Comparison of ENCODE assay signal across 1 cellular context in the genomic region with DNA sequence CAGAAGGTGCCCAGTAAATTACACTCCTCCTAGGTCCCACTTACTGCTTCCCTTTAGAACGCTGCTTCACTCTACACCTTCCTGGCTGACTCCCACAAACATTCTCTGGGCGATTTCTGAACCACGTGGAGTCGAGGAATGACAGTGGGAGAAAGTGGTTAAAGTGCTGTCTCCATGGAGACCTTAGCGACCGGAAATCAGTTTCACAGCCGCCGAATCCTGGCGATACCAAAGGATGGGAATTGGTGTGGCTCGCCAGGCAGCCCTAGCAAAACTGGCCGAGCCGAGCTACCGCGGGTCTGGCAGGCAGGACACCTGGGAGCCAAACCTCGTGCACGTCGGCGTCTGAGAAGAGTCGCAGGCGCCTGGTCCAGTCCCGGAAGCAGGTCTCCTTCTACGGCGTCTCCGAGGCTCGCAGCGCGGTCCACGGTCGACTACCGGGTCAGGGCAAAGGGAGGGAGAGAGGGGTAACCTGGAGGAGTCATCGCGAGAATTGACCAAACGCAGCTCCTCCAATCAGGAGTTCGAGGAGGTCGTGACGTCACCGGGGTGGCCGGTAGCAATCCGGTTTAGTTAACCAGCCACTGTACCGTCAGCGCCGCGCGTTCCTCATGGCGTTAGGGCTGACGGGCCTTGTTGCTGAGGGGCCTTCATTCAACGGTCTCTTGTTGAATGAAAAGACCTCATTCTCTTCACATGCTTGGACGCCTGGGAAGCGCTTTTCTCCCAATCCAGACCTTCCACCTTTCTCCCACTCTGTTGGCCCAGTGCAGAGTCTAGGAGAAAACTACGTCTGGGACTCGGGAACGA.
TF ChIP-seq lines count a peak whose summit lies in the region.

A gene with protein sequence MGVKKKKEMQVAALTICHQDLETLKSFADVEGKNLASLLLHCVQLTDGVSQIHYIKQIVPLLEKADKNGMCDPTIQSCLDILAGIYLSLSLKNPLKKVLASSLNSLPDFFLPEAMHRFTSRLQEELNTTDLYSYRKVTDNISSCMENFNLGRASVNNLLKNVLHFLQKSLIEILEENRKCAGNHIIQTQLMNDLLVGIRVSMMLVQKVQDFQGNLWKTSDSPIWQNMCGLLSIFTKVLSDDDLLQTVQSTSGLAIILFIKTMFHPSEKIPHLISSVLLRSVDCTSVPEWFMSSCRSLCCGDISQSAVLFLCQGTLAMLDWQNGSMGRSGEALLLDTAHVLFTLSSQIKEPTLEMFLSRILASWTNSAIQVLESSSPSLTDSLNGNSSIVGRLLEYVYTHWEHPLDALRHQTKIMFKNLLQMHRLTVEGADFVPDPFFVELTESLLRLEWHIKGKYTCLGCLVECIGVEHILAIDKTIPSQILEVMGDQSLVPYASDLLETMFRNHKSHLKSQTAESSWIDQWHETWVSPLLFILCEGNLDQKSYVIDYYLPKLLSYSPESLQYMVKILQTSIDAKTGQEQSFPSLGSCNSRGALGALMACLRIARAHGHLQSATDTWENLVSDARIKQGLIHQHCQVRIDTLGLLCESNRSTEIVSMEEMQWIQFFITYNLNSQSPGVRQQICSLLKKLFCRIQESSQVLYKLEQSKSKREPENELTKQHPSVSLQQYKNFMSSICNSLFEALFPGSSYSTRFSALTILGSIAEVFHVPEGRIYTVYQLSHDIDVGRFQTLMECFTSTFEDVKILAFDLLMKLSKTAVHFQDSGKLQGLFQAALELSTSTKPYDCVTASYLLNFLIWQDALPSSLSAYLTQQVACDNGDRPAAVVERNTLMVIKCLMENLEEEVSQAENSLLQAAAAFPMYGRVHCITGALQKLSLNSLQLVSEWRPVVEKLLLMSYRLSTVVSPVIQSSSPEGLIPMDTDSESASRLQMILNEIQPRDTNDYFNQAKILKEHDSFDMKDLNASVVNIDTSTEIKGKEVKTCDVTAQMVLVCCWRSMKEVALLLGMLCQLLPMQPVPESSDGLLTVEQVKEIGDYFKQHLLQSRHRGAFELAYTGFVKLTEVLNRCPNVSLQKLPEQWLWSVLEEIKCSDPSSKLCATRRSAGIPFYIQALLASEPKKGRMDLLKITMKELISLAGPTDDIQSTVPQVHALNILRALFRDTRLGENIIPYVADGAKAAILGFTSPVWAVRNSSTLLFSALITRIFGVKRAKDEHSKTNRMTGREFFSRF (N-terminal part only) (minus strand): TSS at position 436 of the 810 bp plus-strand sequence. CDS start 3,646 bp downstream, outside the sequence.

TF ChIP-seq in GM12878, 131 proteins besides CTCF, POLR2A, EP300 and RAD21 (continued from another document and continues in another):
- TF ChIP-seq, protein P1, sequence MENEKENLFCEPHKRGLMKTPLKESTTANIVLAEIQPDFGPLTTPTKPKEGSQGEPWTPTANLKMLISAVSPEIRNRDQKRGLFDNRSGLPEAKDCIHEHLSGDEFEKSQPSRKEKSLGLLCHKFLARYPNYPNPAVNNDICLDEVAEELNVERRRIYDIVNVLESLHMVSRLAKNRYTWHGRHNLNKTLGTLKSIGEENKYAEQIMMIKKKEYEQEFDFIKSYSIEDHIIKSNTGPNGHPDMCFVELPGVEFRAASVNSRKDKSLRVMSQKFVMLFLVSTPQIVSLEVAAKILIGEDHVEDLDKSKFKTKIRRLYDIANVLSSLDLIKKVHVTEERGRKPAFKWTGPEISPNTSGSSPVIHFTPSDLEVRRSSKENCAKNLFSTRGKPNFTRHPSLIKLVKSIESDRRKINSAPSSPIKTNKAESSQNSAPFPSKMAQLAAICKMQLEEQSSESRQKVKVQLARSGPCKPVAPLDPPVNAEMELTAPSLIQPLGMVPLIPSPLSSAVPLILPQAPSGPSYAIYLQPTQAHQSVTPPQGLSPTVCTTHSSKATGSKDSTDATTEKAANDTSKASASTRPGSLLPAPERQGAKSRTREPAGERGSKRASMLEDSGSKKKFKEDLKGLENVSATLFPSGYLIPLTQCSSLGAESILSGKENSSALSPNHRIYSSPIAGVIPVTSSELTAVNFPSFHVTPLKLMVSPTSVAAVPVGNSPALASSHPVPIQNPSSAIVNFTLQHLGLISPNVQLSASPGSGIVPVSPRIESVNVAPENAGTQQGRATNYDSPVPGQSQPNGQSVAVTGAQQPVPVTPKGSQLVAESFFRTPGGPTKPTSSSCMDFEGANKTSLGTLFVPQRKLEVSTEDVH (IDR thresholded peaks at IDR 0.05; ENCODE audit: low read depth, partially characterized antibody): no peak
- TF ChIP-seq PBX3 (IDR thresholded peaks at IDR 0.05; ENCODE audit: insufficient replicate concordance, low read depth, low read length): no peak
- TF ChIP-seq STAT3 (IDR thresholded peaks at IDR 0.05; ENCODE audit: low read depth, low read length): no peak
- TF ChIP-seq, protein P2, sequence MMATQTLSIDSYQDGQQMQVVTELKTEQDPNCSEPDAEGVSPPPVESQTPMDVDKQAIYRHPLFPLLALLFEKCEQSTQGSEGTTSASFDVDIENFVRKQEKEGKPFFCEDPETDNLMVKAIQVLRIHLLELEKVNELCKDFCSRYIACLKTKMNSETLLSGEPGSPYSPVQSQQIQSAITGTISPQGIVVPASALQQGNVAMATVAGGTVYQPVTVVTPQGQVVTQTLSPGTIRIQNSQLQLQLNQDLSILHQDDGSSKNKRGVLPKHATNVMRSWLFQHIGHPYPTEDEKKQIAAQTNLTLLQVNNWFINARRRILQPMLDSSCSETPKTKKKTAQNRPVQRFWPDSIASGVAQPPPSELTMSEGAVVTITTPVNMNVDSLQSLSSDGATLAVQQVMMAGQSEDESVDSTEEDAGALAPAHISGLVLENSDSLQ (IDR thresholded peaks at IDR 0.05): peak; percentile 22; the same call in 1 of the 2 replicates
- no peak for TF ChIP-seq ZNF274 (IDR thresholded peaks at IDR 0.05; ENCODE audit: insufficient read depth, insufficient read length)
- peak; percentile 93 for TF ChIP-seq ZBTB40 (IDR thresholded peaks at IDR 0.05; ENCODE audit: borderline replicate concordance)
- peak; percentile 91 for TF ChIP-seq GABPA (IDR thresholded peaks at IDR 0.05; ENCODE audit: low read depth)
- TF ChIP-seq TARDBP (IDR thresholded peaks at IDR 0.05; ENCODE audit: borderline replicate concordance): no peak
- TF ChIP-seq SREBF2 (IDR thresholded peaks at IDR 0.05; ENCODE audit: low read length): no peak
- peak; percentile 51; the same call in 1 of the 2 replicates for TF ChIP-seq FOXK2 (IDR thresholded peaks at IDR 0.05)
- TF ChIP-seq FOS (IDR thresholded peaks at IDR 0.05; ENCODE audit: borderline replicate concordance, extremely low read depth, insufficient read length): peak; percentile 8
- no peak for TF ChIP-seq ZNF592 (IDR thresholded peaks at IDR 0.05)
- TF ChIP-seq, protein P3, sequence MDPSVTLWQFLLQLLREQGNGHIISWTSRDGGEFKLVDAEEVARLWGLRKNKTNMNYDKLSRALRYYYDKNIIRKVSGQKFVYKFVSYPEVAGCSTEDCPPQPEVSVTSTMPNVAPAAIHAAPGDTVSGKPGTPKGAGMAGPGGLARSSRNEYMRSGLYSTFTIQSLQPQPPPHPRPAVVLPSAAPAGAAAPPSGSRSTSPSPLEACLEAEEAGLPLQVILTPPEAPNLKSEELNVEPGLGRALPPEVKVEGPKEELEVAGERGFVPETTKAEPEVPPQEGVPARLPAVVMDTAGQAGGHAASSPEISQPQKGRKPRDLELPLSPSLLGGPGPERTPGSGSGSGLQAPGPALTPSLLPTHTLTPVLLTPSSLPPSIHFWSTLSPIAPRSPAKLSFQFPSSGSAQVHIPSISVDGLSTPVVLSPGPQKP (IDR thresholded peaks at IDR 0.05; ENCODE audit: low read depth, low read length): peak; percentile 76
- TF ChIP-seq TBL1XR1 (IDR thresholded peaks at IDR 0.05; ENCODE audit: low read depth, low read length): no peak; the same call in 1 of the 2 replicates
- no peak for TF ChIP-seq ATF3 (IDR thresholded peaks at IDR 0.05; ENCODE audit: borderline replicate concordance, extremely low read depth, low read depth, low read length)
- no peak for TF ChIP-seq MYC (IDR thresholded peaks at IDR 0.05; ENCODE audit: insufficient read depth, insufficient read length, insufficient replicate concordance, low read length, severe bottlenecking)
- TF ChIP-seq, protein P4, sequence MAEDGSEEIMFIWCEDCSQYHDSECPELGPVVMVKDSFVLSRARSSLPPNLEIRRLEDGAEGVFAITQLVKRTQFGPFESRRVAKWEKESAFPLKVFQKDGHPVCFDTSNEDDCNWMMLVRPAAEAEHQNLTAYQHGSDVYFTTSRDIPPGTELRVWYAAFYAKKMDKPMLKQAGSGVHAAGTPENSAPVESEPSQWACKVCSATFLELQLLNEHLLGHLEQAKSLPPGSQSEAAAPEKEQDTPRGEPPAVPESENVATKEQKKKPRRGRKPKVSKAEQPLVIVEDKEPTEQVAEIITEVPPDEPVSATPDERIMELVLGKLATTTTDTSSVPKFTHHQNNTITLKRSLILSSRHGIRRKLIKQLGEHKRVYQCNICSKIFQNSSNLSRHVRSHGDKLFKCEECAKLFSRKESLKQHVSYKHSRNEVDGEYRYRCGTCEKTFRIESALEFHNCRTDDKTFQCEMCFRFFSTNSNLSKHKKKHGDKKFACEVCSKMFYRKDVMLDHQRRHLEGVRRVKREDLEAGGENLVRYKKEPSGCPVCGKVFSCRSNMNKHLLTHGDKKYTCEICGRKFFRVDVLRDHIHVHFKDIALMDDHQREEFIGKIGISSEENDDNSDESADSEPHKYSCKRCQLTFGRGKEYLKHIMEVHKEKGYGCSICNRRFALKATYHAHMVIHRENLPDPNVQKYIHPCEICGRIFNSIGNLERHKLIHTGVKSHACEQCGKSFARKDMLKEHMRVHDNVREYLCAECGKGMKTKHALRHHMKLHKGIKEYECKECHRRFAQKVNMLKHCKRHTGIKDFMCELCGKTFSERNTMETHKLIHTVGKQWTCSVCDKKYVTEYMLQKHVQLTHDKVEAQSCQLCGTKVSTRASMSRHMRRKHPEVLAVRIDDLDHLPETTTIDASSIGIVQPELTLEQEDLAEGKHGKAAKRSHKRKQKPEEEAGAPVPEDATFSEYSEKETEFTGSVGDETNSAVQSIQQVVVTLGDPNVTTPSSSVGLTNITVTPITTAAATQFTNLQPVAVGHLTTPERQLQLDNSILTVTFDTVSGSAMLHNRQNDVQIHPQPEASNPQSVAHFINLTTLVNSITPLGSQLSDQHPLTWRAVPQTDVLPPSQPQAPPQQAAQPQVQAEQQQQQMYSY (CRISPR knock-in tag; IDR thresholded peaks at IDR 0.05): no peak
- TF ChIP-seq IRF4 (IDR thresholded peaks at IDR 0.05; ENCODE audit: low read depth, low read length): no peak
- TF ChIP-seq SIN3A (IDR thresholded peaks at IDR 0.05; ENCODE audit: low read depth, low read length): peak; percentile 95; the same call in 1 of the 2 replicates
- no peak for TF ChIP-seq RAD51 (IDR thresholded peaks at IDR 0.05)
- no peak for TF ChIP-seq IKZF2 (IDR thresholded peaks at IDR 0.05)
